In genomic region chr11:129719037-129719436, GRCh38 we compare ENCODE assay signal across 37 cellular contexts.
"Had no signal": no experiment of that assay in that cellular context is flagged by ENCODE, and none has a peak within 500 bp of the region (broad histone marks: within the 10 kb centered on the region; RNA-seq: fewer than 3 reads in every experiment).

No MANE protein-coding gene starts in this region.

- H3K27ac ChIP-seq: adrenal gland, ascending aorta, body of pancreas, brain microvascular endothelial cell, breast epithelium, cardiac muscle cell had no signal

- H3K36me3 Mint-ChIP-seq: activated naive CD4-positive, alpha-beta T cell treated with anti-CD3 and anti-CD28 coated beads, Interleukin-2, amount 10 ng/mL, durations not matched to agents 7 days and 5 days; activated naive CD4-positive, alpha-beta T cell treated with anti-CD3 and anti-CD28 coated beads, Interleukin-2, amount 50 U/mL, for 72 hours; activated naive CD8-positive, alpha-beta T cell; activated naive CD8-positive, alpha-beta T cell treated with anti-CD3 and anti-CD28 coated beads for 36 hours; activated naive CD8-positive, alpha-beta T cell treated with anti-CD3 and anti-CD28 coated beads, Interleukin-2, amount 10 ng/mL, durations not matched to agents 7 days and 5 days; brain had no signal

- H3K4me3 Mint-ChIP-seq: activated naive CD4-positive, alpha-beta T cell treated with anti-CD3 and anti-CD28 coated beads for 36 hours; activated naive CD4-positive, alpha-beta T cell treated with anti-CD3 and anti-CD28 coated beads, Interleukin-2, amount 10 ng/mL, durations not matched to agents 7 days and 5 days; activated naive CD4-positive, alpha-beta T cell treated with anti-CD3 and anti-CD28 coated beads, Interleukin-2, amount 50 U/mL, for 24 hours; activated naive CD8-positive, alpha-beta T cell; activated naive CD8-positive, alpha-beta T cell treated with anti-CD3 and anti-CD28 coated beads for 36 hours; activated naive CD8-positive, alpha-beta T cell treated with anti-CD3 and anti-CD28 coated beads, Interleukin-2, amount 10 ng/mL, durations not matched to agents 7 days and 5 days; activated naive CD8-positive, alpha-beta T cell treated with anti-CD3 and anti-CD28 coated beads, Interleukin-2, amount 50 U/mL, for 24 hours; activated T-cell treated with anti-CD3 and anti-CD28 coated beads, Interleukin-2, amount 50 U/mL, for 24 hours; activated T-cell treated with anti-CD3 and anti-CD28 coated beads, Interleukin-2, amount 50 U/mL, for 4 hours; activated T-cell treated with anti-CD3 and anti-CD28 coated beads, Interleukin-2, amount 50 U/mL, for 72 hours; activated T-helper 1 cell treated with anti-CD3 and anti-CD28 coated beads, Interleukin-12 subunit alpha, Interleukin-12 subunit beta, Interleukin-2, Interleukin-4 antibody, amounts not matched to agents 30 ng/mL and 10 ng/mL and 1 ng/mL, durations not matched to agents 14 hours and 24 hours and 36 hours; activated T-helper 17 cell treated with anti-CD3 and anti-CD28 coated beads, Interleukin-2, amount 50 U/mL, for 72 hours; brain; central memory CD8-positive, alpha-beta T cell had no signal

- H3K4me1 Mint-ChIP-seq: activated naive CD8-positive, alpha-beta T cell treated with anti-CD3 and anti-CD28 coated beads for 36 hours; activated naive CD8-positive, alpha-beta T cell treated with anti-CD3 and anti-CD28 coated beads, Interleukin-2, amount 10 ng/mL, durations not matched to agents 7 days and 5 days; brain; central memory CD8-positive, alpha-beta T cell had no signal

- H3K36me3 ChIP-seq: adrenal gland, ascending aorta, brain microvascular endothelial cell, breast epithelium, cardiac muscle cell had no signal

- H3K27ac Mint-ChIP-seq: activated naive CD4-positive, alpha-beta T cell treated with anti-CD3 and anti-CD28 coated beads for 36 hours; activated naive CD4-positive, alpha-beta T cell treated with anti-CD3 and anti-CD28 coated beads, Interleukin-2, amount 10 ng/mL, durations not matched to agents 7 days and 5 days; activated naive CD4-positive, alpha-beta T cell treated with anti-CD3 and anti-CD28 coated beads, Interleukin-2, amount 50 U/mL, for 24 hours; activated naive CD4-positive, alpha-beta T cell treated with anti-CD3 and anti-CD28 coated beads, Interleukin-2, amount 50 U/mL, for 72 hours; activated naive CD8-positive, alpha-beta T cell; activated naive CD8-positive, alpha-beta T cell treated with anti-CD3 and anti-CD28 coated beads for 36 hours; activated naive CD8-positive, alpha-beta T cell treated with anti-CD3 and anti-CD28 coated beads, Interleukin-2, amount 10 ng/mL, durations not matched to agents 7 days and 5 days; activated naive CD8-positive, alpha-beta T cell treated with anti-CD3 and anti-CD28 coated beads, Interleukin-2, amount 50 U/mL, for 24 hours; activated T-cell treated with anti-CD3 and anti-CD28 coated beads, Interleukin-2, amount 50 U/mL, for 24 hours; activated T-cell treated with anti-CD3 and anti-CD28 coated beads, Interleukin-2, amount 50 U/mL, for 72 hours; activated T-helper 1 cell treated with anti-CD3 and anti-CD28 coated beads, Interleukin-12 subunit alpha, Interleukin-12 subunit beta, Interleukin-2, Interleukin-4 antibody, amounts not matched to agents 30 ng/mL and 10 ng/mL and 1 ng/mL, durations not matched to agents 14 hours and 24 hours and 36 hours; activated T-helper 17 cell treated with anti-CD3 and anti-CD28 coated beads, Interleukin-2, amount 50 U/mL, for 72 hours; activated T-helper 2 cell treated with anti-CD3 and anti-CD28 coated beads, Interferon-gamma antibody, Interleukin-2, Interleukin-4, amounts not matched to agents 10 μg/mL and 5 μg/mL and 100 μg/mL, durations not matched to agents 14 hours and 24 hours and 36 hours; brain had no signal

- H3K4me3 ChIP-seq: adrenal gland, ascending aorta, body of pancreas, breast epithelium, cardiac muscle cell had no signal

- H3K4me1 ChIP-seq: adrenal gland, ascending aorta, body of pancreas, breast epithelium had no signal

- ATAC-seq: activated naive CD4-positive, alpha-beta T cell treated with anti-CD3 and anti-CD28 coated beads, Interleukin-2, amount 50 U/mL, for 72 hours; activated naive CD8-positive, alpha-beta T cell treated with anti-CD3 and anti-CD28 coated beads, Interleukin-2, amount 50 U/mL, for 24 hours; activated T-cell treated with anti-CD3 and anti-CD28 coated beads, Interleukin-2, amount 50 U/mL, for 4 hours; activated T-cell treated with anti-CD3 and anti-CD28 coated beads, Interleukin-2, amount 50 U/mL, for 72 hours; activated T-helper 17 cell treated with anti-CD3 and anti-CD28 coated beads, Interleukin-2, amount 50 U/mL, for 72 hours; body of pancreas had no signal

- H3K9me3 ChIP-seq: adrenal gland, ascending aorta, body of pancreas, breast epithelium had no signal

- H3K27me3 Mint-ChIP-seq: activated naive CD4-positive, alpha-beta T cell treated with anti-CD3 and anti-CD28 coated beads, Interleukin-2, amount 50 U/mL, for 24 hours; activated naive CD8-positive, alpha-beta T cell; activated naive CD8-positive, alpha-beta T cell treated with anti-CD3 and anti-CD28 coated beads for 36 hours; activated naive CD8-positive, alpha-beta T cell treated with anti-CD3 and anti-CD28 coated beads, Interleukin-2, amount 50 U/mL, for 24 hours; activated T-cell treated with anti-CD3 and anti-CD28 coated beads, Interleukin-2, amount 50 U/mL, for 24 hours had no signal

- DNase-seq: activated effector memory CD4-positive, alpha-beta T cell treated with anti-CD3 and anti-CD28 coated beads, Interleukin-2, amount 50 U/mL, for 16 hours; activated effector memory CD4-positive, alpha-beta T cell treated with Interleukin-2 at 50 U/mL for 16 hours; activated gamma-delta T cell; activated gamma-delta T cell treated with Interleukin-2 at 50 U/mL for 16 hours; activated naive CD4-positive, alpha-beta T cell; activated naive CD4-positive, alpha-beta T cell treated with anti-CD3 and anti-CD28 coated beads for 36 hours; activated naive CD4-positive, alpha-beta T cell treated with anti-CD3 and anti-CD28 coated beads, Interleukin-2, amount 10 ng/mL, durations not matched to agents 7 days and 5 days; activated naive CD4-positive, alpha-beta T cell treated with anti-CD3 and anti-CD28 coated beads, Interleukin-2, amount 50 U/mL, for 16 hours; activated naive CD4-positive, alpha-beta T cell treated with Interleukin-2 at 50 U/mL for 16 hours; activated naive CD8-positive, alpha-beta T cell treated with anti-CD3 and anti-CD28 coated beads for 36 hours; activated naive CD8-positive, alpha-beta T cell treated with anti-CD3 and anti-CD28 coated beads, Interleukin-2, amount 10 ng/mL, durations not matched to agents 7 days and 5 days; activated naive CD8-positive, alpha-beta T cell treated with anti-CD3 and anti-CD28 coated beads, Interleukin-2, amount 50 U/mL, for 24 hours; activated T-cell treated with anti-CD3 and anti-CD28 coated beads, Interleukin-2, amount 50 U/mL, for 24 hours; activated T-cell treated with anti-CD3 and anti-CD28 coated beads, Interleukin-2, amount 50 U/mL, for 4 hours; activated T-cell treated with anti-CD3 and anti-CD28 coated beads, Interleukin-2, amount 50 U/mL, for 48 hours; activated T-cell treated with anti-CD3 and anti-CD28 coated beads, Interleukin-2, amount 50 U/mL, for 72 hours; adrenal gland; amniotic stem cell; amygdala; anterior cingulate cortex; aorta; body of pancreas; brain microvascular endothelial cell; caudate nucleus; central memory CD4-positive, alpha-beta T cell; cerebellar nuclear complex had no signal

- H3K9me3 Mint-ChIP-seq: activated naive CD4-positive, alpha-beta T cell treated with anti-CD3 and anti-CD28 coated beads for 36 hours; activated naive CD4-positive, alpha-beta T cell treated with anti-CD3 and anti-CD28 coated beads, Interleukin-2, amount 10 ng/mL, durations not matched to agents 7 days and 5 days; activated naive CD4-positive, alpha-beta T cell treated with anti-CD3 and anti-CD28 coated beads, Interleukin-2, amount 50 U/mL, for 24 hours; activated naive CD8-positive, alpha-beta T cell treated with anti-CD3 and anti-CD28 coated beads, Interleukin-2, amount 50 U/mL, for 24 hours; activated T-cell treated with anti-CD3 and anti-CD28 coated beads, Interleukin-2, amount 50 U/mL, for 24 hours; activated T-cell treated with anti-CD3 and anti-CD28 coated beads, Interleukin-2, amount 50 U/mL, for 4 hours; activated T-cell treated with anti-CD3 and anti-CD28 coated beads, Interleukin-2, amount 50 U/mL, for 72 hours; activated T-helper 1 cell treated with anti-CD3 and anti-CD28 coated beads, Interleukin-12 subunit alpha, Interleukin-12 subunit beta, Interleukin-2, Interleukin-4 antibody, amounts not matched to agents 30 ng/mL and 10 ng/mL and 1 ng/mL, durations not matched to agents 14 hours and 24 hours and 36 hours; activated T-helper 2 cell treated with anti-CD3 and anti-CD28 coated beads, Interferon-gamma antibody, Interleukin-2, Interleukin-4, amounts not matched to agents 10 μg/mL and 5 μg/mL and 100 μg/mL, durations not matched to agents 14 hours and 24 hours and 36 hours; central memory CD8-positive, alpha-beta T cell had no signal
